17 cellular contexts compared by ENCODE assay signal in genomic region chr6:87183687-87184086, GRCh38. TPM values are rescaled to one million over a fixed set of nuclear protein-coding genes. Genes with fewer than 3 reads are reported as not detected.
A peak's percentile ranks its signal among the peaks of the same experiment; 100 is the strongest.
DNase-seq lines count a peak whose midpoint lies in the region; ATAC-seq and TF ChIP-seq lines count a peak whose summit lies in the region.
"Had no signal": no experiment of that assay in that cellular context is flagged by ENCODE, and none has a peak within 500 bp of the region (broad histone marks: within the 10 kb centered on the region; RNA-seq: fewer than 3 reads in every experiment).

No MANE protein-coding gene starts in this region.

- H3K4me3 Mint-ChIP-seq in activated CD4-positive, alpha-beta T cell treated with anti-CD3 and anti-CD28 coated beads, Interleukin-2, amount 10 ng/mL, durations not matched to agents 24 days and 14 days = no peak overlapping the region

- no peak for TF ChIP-seq CTCF in osteoblast (IDR thresholded peaks at IDR 0.05; ENCODE audit: extremely low read depth, low read depth, low read length)

- H3K4me2 ChIP-seq in osteoblast (ENCODE audit: insufficient read depth, low read length) = no peak overlapping the region

- intact Hi-C loops in activated CD4-positive, alpha-beta T cell treated with anti-CD3 and anti-CD28 coated beads, Interleukin-2, amount 10 ng/mL, durations not matched to agents 24 days and 14 days (cut with micrococcal nuclease) = loop anchor here (1.0 kb wide), 2 partner anchors 9 to 14 kb away; no protein-coding TSS in a partner anchor

- H4K20me1 ChIP-seq in osteoblast (ENCODE audit: insufficient read depth, low read length) = peaks cover 55% of the 10 kb centered on the region

- peaks cover 45% of the 10 kb centered on the region for H3K4me1 Mint-ChIP-seq in activated CD4-positive, alpha-beta T cell treated with anti-CD3 and anti-CD28 coated beads, Interleukin-2, amount 10 ng/mL, durations not matched to agents 24 days and 14 days

- H3K27ac Mint-ChIP-seq in activated CD4-positive, alpha-beta T cell treated with anti-CD3 and anti-CD28 coated beads, Interleukin-2, amount 10 ng/mL, durations not matched to agents 24 days and 14 days = peak overlapping the region; percentile 40

- H3K79me2 ChIP-seq in osteoblast (ENCODE audit: insufficient read depth, low read length) = peaks cover 80% of the 10 kb centered on the region

- H3K27me3 Mint-ChIP-seq in activated CD4-positive, alpha-beta T cell treated with anti-CD3 and anti-CD28 coated beads, Interleukin-2, amount 10 ng/mL, durations not matched to agents 24 days and 14 days = no peaks in the 10 kb centered on the region

- no peaks in the 10 kb centered on the region for H3K9me3 ChIP-seq in osteoblast (ENCODE audit: low read depth, low read length)
- H3K9me3 ChIP-seq: Caco-2, transverse colon had no signal

- no peaks in the 10 kb centered on the region for H3K27me3 ChIP-seq in osteoblast (ENCODE audit: insufficient read depth, low read length)
- H3K27me3 ChIP-seq: transverse colon had no signal

- ATAC-seq in HG02610 (IDR thresholded peaks at IDR 0.05; ENCODE audit: unreplicated experiment) (peak; percentile 47), HG03439 (IDR thresholded peaks at IDR 0.05; ENCODE audit: unreplicated experiment) (no peak)

- DNase-seq in activated CD4-positive, alpha-beta T cell treated with anti-CD3 and anti-CD28 coated beads, Interleukin-2, amount 10 ng/mL, durations not matched to agents 24 days and 14 days = no peak
- no peak for DNase-seq in activated CD4-positive, alpha-beta T cell treated with anti-CD3 and anti-CD28 coated beads for 48 hours
- DNase-seq in astrocyte of the hippocampus (ENCODE audit: low read depth, low spot score) (peak; percentile 24), osteoblast (ENCODE audit: insufficient read length, low spot score, missing footprints) (peak; percentile 76), NCI-H510A (lab: John Stamatoyannopoulos, UW) (no peak), superior temporal gyrus (ENCODE audit: extremely low spot score) (no peak)
- DNase-seq: activated CD4-positive, alpha-beta T cell treated with anti-CD3 and anti-CD28 coated beads for 1 hour; activated effector memory CD4-positive, alpha-beta T cell treated with Interleukin-2 at 50 U/mL for 16 hours; Caco-2; erythroblast; mesendoderm; NCI-H2171 treated with DMSO at 0.1 percent for 48 hours; occipital lobe; transverse colon had no signal

- H3K27ac ChIP-seq in osteoblast (ENCODE audit: low read depth, low read length) = peak overlapping the region; percentile 44
- H3K27ac ChIP-seq: HL-60, transverse colon had no signal

- no peak overlapping the region for H3K4me3 ChIP-seq in osteoblast (ENCODE audit: insufficient read depth, low read length)
- H3K4me3 ChIP-seq: transverse colon had no signal

- no peak overlapping the region for H2AFZ ChIP-seq in osteoblast (ENCODE audit: low read length)

- no peaks in the 10 kb centered on the region for H3K36me3 ChIP-seq in osteoblast (ENCODE audit: insufficient read depth, low read length)
- H3K36me3 ChIP-seq: transverse colon had no signal

- peaks cover 51% of the 10 kb centered on the region for H3K36me3 Mint-ChIP-seq in activated CD4-positive, alpha-beta T cell treated with anti-CD3 and anti-CD28 coated beads, Interleukin-2, amount 10 ng/mL, durations not matched to agents 24 days and 14 days (ENCODE audit: low read depth)

- H3K4me1 ChIP-seq in osteoblast (ENCODE audit: insufficient read depth, low read length) = peaks cover 15% of the 10 kb centered on the region
- H3K4me1 ChIP-seq: Caco-2 had no signal

- H3K9me3 Mint-ChIP-seq in activated CD4-positive, alpha-beta T cell treated with anti-CD3 and anti-CD28 coated beads, Interleukin-2, amount 10 ng/mL, durations not matched to agents 24 days and 14 days = no peaks in the 10 kb centered on the region

RNA-seq across cellular contexts. Expression of gene ZNF292, which starts 28.3 kb away (rescaled TPM):
- total RNA-seq in activated CD4-positive, alpha-beta T cell treated with anti-CD3 and anti-CD28 coated beads, Interleukin-2, amount 10 ng/mL, durations not matched to agents 24 days and 14 days = 61.2 and 63.7 TPM in 2 replicates
- 35.9 and 39.4 TPM in 2 replicates for total RNA-seq in osteoblast

Comparison
In these comparisons a context has a peak if more than half of its experiments do, and no peak if none do; other contexts are left out.
1. DNase-seq: peak in astrocyte of the hippocampus (single experiment) and osteoblast (single experiment); none in activated CD4-positive, alpha-beta T cell treated with anti-CD3 and anti-CD28 coated beads, Interleukin-2, amount 10 ng/mL, durations not matched to agents 24 days and 14 days (single experiment), activated CD4-positive, alpha-beta T cell treated with anti-CD3 and anti-CD28 coated beads for 48 hours (single experiment), NCI-H510A (single experiment) and superior temporal gyrus (single experiment).